ENCODE assay signal across 14 cellular contexts in genomic region chr18:10182009-10182624, GRCh38.
"Had no signal": no experiment of that assay in that cellular context is flagged by ENCODE, and none has a peak within 500 bp of the region (broad histone marks: within the 10 kb centered on the region; RNA-seq: fewer than 3 reads in every experiment).

No MANE protein-coding gene starts in this region.

- H3K36me3 Mint-ChIP-seq: activated CD4-positive, alpha-beta memory T cell treated with anti-CD3 and anti-CD28 coated beads for 36 hours; activated CD8-positive, alpha-beta memory T cell treated with anti-CD3 and anti-CD28 coated beads, Interleukin-2, amount 10 ng/mL, durations not matched to agents 7 days and 5 days had no signal

- ATAC-seq: activated CD4-positive, alpha-beta T cell treated with anti-CD3 and anti-CD28 coated beads for 36 hours; activated CD8-positive, alpha-beta memory T cell treated with anti-CD3 and anti-CD28 coated beads, Interleukin-2, amount 10 ng/mL, durations not matched to agents 7 days and 5 days; effector memory CD8-positive, alpha-beta T cell; heart left ventricle; naive thymus-derived CD4-positive, alpha-beta T cell; stimulated activated naive B cell treated with anti-CD40 and anti-IgM and Interleukin-4, amounts not matched to agents 10 μg/mL and 1 μg/mL and 100 μg/mL, for 72 hours had no signal

- H3K27ac Mint-ChIP-seq: activated CD4-positive, alpha-beta memory T cell treated with anti-CD3 and anti-CD28 coated beads for 36 hours; activated CD4-positive, alpha-beta T cell treated with anti-CD3 and anti-CD28 coated beads for 36 hours; activated CD8-positive, alpha-beta memory T cell treated with anti-CD3 and anti-CD28 coated beads, Interleukin-2, amount 10 ng/mL, durations not matched to agents 7 days and 5 days; activated naive CD4-positive, alpha-beta T cell treated with anti-CD3 and anti-CD28 coated beads for 36 hours; activated T-helper 2 cell treated with anti-CD3 and anti-CD28 coated beads, Interferon-gamma antibody, Interleukin-2, Interleukin-4, amounts not matched to agents 10 μg/mL and 5 μg/mL and 100 μg/mL, durations not matched to agents 14 hours and 24 hours and 36 hours; effector memory CD8-positive, alpha-beta T cell; naive thymus-derived CD4-positive, alpha-beta T cell; stimulated activated naive B cell treated with anti-CD40 and anti-IgM and Interleukin-4, amounts not matched to agents 10 μg/mL and 1 μg/mL and 100 μg/mL, for 72 hours had no signal

- DNase-seq: activated CD4-positive, alpha-beta memory T cell treated with anti-CD3 and anti-CD28 coated beads for 36 hours; activated CD4-positive, alpha-beta T cell treated with anti-CD3 and anti-CD28 coated beads for 36 hours; activated CD8-positive, alpha-beta memory T cell treated with anti-CD3 and anti-CD28 coated beads, Interleukin-2, amount 10 ng/mL, durations not matched to agents 7 days and 5 days; activated naive CD4-positive, alpha-beta T cell treated with anti-CD3 and anti-CD28 coated beads for 36 hours; activated T-cell treated with anti-CD3 and anti-CD28 coated beads, Interleukin-2, amount 50 U/mL, for 1 hour; dermis blood vessel endothelial cell; effector memory CD8-positive, alpha-beta T cell; heart left ventricle; naive thymus-derived CD4-positive, alpha-beta T cell; retina; stimulated activated CD4-positive, alpha-beta T cell treated with anti-CD3 and anti-CD28 coated beads, Interleukin-4, amount 100 ng/mL, for 1 hour; stimulated activated naive B cell treated with anti-CD40 and anti-IgM and Interleukin-4, amounts not matched to agents 10 μg/mL and 1 μg/mL and 100 μg/mL, for 72 hours; tibial artery had no signal

- H3K27me3 Mint-ChIP-seq: stimulated activated naive B cell treated with anti-CD40 and anti-IgM and Interleukin-4, amounts not matched to agents 10 μg/mL and 1 μg/mL and 100 μg/mL, for 72 hours had no signal

- H3K4me3 Mint-ChIP-seq: activated CD4-positive, alpha-beta memory T cell treated with anti-CD3 and anti-CD28 coated beads for 36 hours; activated CD4-positive, alpha-beta T cell treated with anti-CD3 and anti-CD28 coated beads for 36 hours; activated CD8-positive, alpha-beta memory T cell treated with anti-CD3 and anti-CD28 coated beads, Interleukin-2, amount 10 ng/mL, durations not matched to agents 7 days and 5 days; activated naive CD4-positive, alpha-beta T cell treated with anti-CD3 and anti-CD28 coated beads for 36 hours; effector memory CD8-positive, alpha-beta T cell; naive thymus-derived CD4-positive, alpha-beta T cell; stimulated activated naive B cell treated with anti-CD40 and anti-IgM and Interleukin-4, amounts not matched to agents 10 μg/mL and 1 μg/mL and 100 μg/mL, for 72 hours had no signal
